Comparison of ENCODE assay signal across 13 cellular contexts in the genomic region with DNA sequence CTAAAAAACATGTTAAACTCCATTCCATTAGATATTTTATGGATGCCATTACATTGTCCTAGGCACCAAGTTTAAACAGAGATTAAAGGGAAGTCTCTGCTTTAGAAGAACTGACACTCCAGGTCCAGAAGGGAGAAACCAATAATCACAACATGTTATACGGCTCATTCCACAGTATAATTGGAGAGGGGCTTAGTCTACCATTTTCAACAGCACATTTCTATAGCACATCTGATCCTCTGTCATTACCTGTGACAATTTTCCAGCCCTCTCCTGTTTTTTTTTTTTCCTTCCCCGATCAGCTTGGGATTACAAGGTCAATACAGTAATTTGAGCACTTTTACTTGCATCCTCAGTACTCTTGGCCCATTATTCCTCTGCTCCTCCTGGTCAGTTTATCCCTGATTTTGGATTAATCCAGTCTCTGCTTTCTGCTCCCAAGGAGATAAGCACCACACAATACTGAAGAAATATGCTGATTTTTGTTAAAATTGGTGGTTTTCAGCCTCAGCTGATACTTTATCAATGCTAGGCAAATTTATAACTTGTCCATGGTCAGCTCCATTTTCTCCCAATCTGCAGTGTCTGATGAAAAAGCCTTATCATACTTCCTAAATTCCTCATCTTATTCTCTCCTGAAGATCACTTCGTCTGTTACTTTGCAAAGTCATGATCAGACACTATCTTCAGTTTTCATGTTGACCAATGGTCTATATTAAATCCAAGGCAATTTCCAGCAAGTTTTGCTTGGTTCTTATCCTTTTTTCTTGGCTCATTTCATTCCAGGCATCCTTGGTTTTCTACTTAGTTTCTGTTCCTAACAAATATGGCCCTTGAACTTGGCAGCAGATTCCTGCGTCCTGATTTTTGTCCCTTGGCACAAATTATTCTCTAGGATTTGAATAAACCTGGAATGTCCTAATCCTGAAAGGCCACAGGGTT. TPM values are rescaled to one million over a fixed set of nuclear protein-coding genes. Genes with fewer than 3 reads are reported as not detected.
DNase-seq lines count a peak whose midpoint lies in the region; ATAC-seq and TF ChIP-seq lines count a peak whose summit lies in the region.
"Had no signal": no experiment of that assay in that cellular context is flagged by ENCODE, and none has a peak within 500 bp of the region (broad histone marks: within the 10 kb centered on the region; RNA-seq: fewer than 3 reads in every experiment).

No MANE protein-coding gene starts in this region.

- no peaks in the 10 kb centered on the region for H3K9me3 Mint-ChIP-seq in activated T-helper 2 cell treated with anti-CD3 and anti-CD28 coated beads, Interferon-gamma antibody, Interleukin-2, Interleukin-4, amounts not matched to agents 10 μg/mL and 5 μg/mL and 100 μg/mL, durations not matched to agents 14 hours and 24 hours and 36 hours
- H3K9me3 Mint-ChIP-seq: endodermal cell had no signal

- H3K4me1 ChIP-seq in Karpas-422 (ENCODE audit: low read length): peaks cover 22% of the 10 kb centered on the region

- H3K27ac ChIP-seq in Karpas-422 (ENCODE audit: low read length) (no peak overlapping the region), neural cell (ENCODE audit: low read length) (no peak overlapping the region)
- H3K27ac ChIP-seq: right atrium auricular region had no signal

- H3K9ac ChIP-seq in Karpas-422 (ENCODE audit: low read length) (no peak overlapping the region), neural cell (ENCODE audit: low read length) (no peak overlapping the region)

- H3K36me3 Mint-ChIP-seq in activated T-helper 2 cell treated with anti-CD3 and anti-CD28 coated beads, Interferon-gamma antibody, Interleukin-2, Interleukin-4, amounts not matched to agents 10 μg/mL and 5 μg/mL and 100 μg/mL, durations not matched to agents 14 hours and 24 hours and 36 hours (ENCODE audit: low read depth): peaks cover 73% of the 10 kb centered on the region

- H3K9me2 ChIP-seq in Karpas-422 (replicated peaks; ENCODE audit: insufficient read depth, low read length) (no peaks in the 10 kb centered on the region), neural cell (ENCODE audit: insufficient read depth, low read length) (no peaks in the 10 kb centered on the region)

- H3K79me2 ChIP-seq in Karpas-422 (ENCODE audit: low read length) (peaks cover 27% of the 10 kb centered on the region), neural cell (replicated peaks; ENCODE audit: insufficient read depth, low read length) (peaks cover 54% of the 10 kb centered on the region)

- no peak for TF ChIP-seq CTCF in neural cell (IDR thresholded peaks at IDR 0.05; ENCODE audit: poor library complexity, severe bottlenecking)

- H3K9me3 ChIP-seq in Karpas-422 (ENCODE audit: low read length): no peaks in the 10 kb centered on the region
- no peaks in the 10 kb centered on the region for H3K9me3 ChIP-seq in neural cell (ENCODE audit: low read length)
- H3K9me3 ChIP-seq: right atrium auricular region had no signal

- DNase-seq in NCI-H82 (lab: John Stamatoyannopoulos, UW) (peak; percentile 48), NCI-H82 treated with DMSO at 0.1 percent for 48 hours (lab: John Stamatoyannopoulos, UW; ENCODE audit: unreplicated experiment) (no peak), Karpas-422 (peak; percentile 73)
- DNase-seq in activated T-helper 2 cell treated with anti-CD3 and anti-CD28 coated beads, Interferon-gamma antibody, Interleukin-2, Interleukin-4, amounts not matched to agents 10 μg/mL and 5 μg/mL and 100 μg/mL, durations not matched to agents 14 hours and 24 hours and 36 hours (ENCODE audit: low spot score): no peak
- DNase-seq: kidney, NCI-H1930, SHP77 had no signal

- H4K20me1 ChIP-seq in Karpas-422 (ENCODE audit: insufficient read depth, low read depth, low read length) (peaks cover 34% of the 10 kb centered on the region), neural cell (ENCODE audit: insufficient read depth) (no peaks in the 10 kb centered on the region)

- no peaks in the 10 kb centered on the region for H3F3A ChIP-seq in neural cell (ENCODE audit: insufficient read depth, low read length, poor library complexity, severe bottlenecking)

- H3K27ac Mint-ChIP-seq in activated T-helper 2 cell treated with anti-CD3 and anti-CD28 coated beads, Interferon-gamma antibody, Interleukin-2, Interleukin-4, amounts not matched to agents 10 μg/mL and 5 μg/mL and 100 μg/mL, durations not matched to agents 14 hours and 24 hours and 36 hours: peak overlapping the region; percentile 9
- H3K27ac Mint-ChIP-seq: endodermal cell had no signal

- H3K4me3 ChIP-seq in Karpas-422 (ENCODE audit: low read length) (no peak overlapping the region), neural cell (ENCODE audit: low read length) (peak overlapping the region; percentile 85)
- H3K4me3 ChIP-seq: right atrium auricular region had no signal

- H3K4me1 Mint-ChIP-seq in activated T-helper 2 cell treated with anti-CD3 and anti-CD28 coated beads, Interferon-gamma antibody, Interleukin-2, Interleukin-4, amounts not matched to agents 10 μg/mL and 5 μg/mL and 100 μg/mL, durations not matched to agents 14 hours and 24 hours and 36 hours (ENCODE audit: low read depth): peaks cover 67% of the 10 kb centered on the region

- H3K4me3 Mint-ChIP-seq in activated T-helper 2 cell treated with anti-CD3 and anti-CD28 coated beads, Interferon-gamma antibody, Interleukin-2, Interleukin-4, amounts not matched to agents 10 μg/mL and 5 μg/mL and 100 μg/mL, durations not matched to agents 14 hours and 24 hours and 36 hours (ENCODE audit: low read depth): no peak overlapping the region
- H3K4me3 Mint-ChIP-seq: endodermal cell had no signal

- no peak for TF ChIP-seq RAD21 in neural cell (conservative IDR thresholded peaks at IDR 0.05)

- no peak overlapping the region for H3K4me2 ChIP-seq in Karpas-422 (ENCODE audit: low read depth, low read length, poor library complexity, severe bottlenecking)
- H3K4me2 ChIP-seq in neural cell (ENCODE audit: low read length): no peak overlapping the region

- H3K27me3 ChIP-seq in Karpas-422 (ENCODE audit: low read length) (no peaks in the 10 kb centered on the region), neural cell (ENCODE audit: insufficient read depth, low read depth, low read length) (no peaks in the 10 kb centered on the region)
- H3K27me3 ChIP-seq: right atrium auricular region had no signal

- no peak overlapping the region for H2AFZ ChIP-seq in Karpas-422 (ENCODE audit: low read length)
- no peak overlapping the region for H2AFZ ChIP-seq in neural cell (ENCODE audit: low read depth, low read length)

- H3K36me3 ChIP-seq in Karpas-422 (ENCODE audit: insufficient read depth, low read length): peaks cover 28% of the 10 kb centered on the region
- no peaks in the 10 kb centered on the region for H3K36me3 ChIP-seq in neural cell (ENCODE audit: insufficient read depth, low read length)
- H3K36me3 ChIP-seq: right atrium auricular region had no signal

- no peaks in the 10 kb centered on the region for H3K27me3 Mint-ChIP-seq in activated T-helper 2 cell treated with anti-CD3 and anti-CD28 coated beads, Interferon-gamma antibody, Interleukin-2, Interleukin-4, amounts not matched to agents 10 μg/mL and 5 μg/mL and 100 μg/mL, durations not matched to agents 14 hours and 24 hours and 36 hours (ENCODE audit: low read depth)

- no peak for TF ChIP-seq EP300 in neural cell (conservative IDR thresholded peaks at IDR 0.05; ENCODE audit: poor library complexity, severe bottlenecking)

- ATAC-seq in HG03095 (IDR thresholded peaks at IDR 0.05; ENCODE audit: unreplicated experiment) (no peak), GM18520 (IDR thresholded peaks at IDR 0.05; ENCODE audit: unreplicated experiment) (no peak)
- no peak for ATAC-seq in activated CD4-positive, CD25-positive, alpha-beta regulatory T cell treated with anti-CD3 and anti-CD28 coated beads, Interleukin-2, amount 50 U/mL, for 24 hours

- intact Hi-C loops in activated T-helper 2 cell treated with anti-CD3 and anti-CD28 coated beads, Interferon-gamma antibody, Interleukin-2, Interleukin-4, amounts not matched to agents 10 μg/mL and 5 μg/mL and 100 μg/mL, durations not matched to agents 14 hours and 24 hours and 36 hours (cut with micrococcal nuclease): loop anchor here (10.0 kb wide), 2 partner anchors 49 to 309 kb away; no protein-coding TSS in a partner anchor

TF ChIP-seq in neural cell, 6 proteins besides CTCF, POLR2A, EP300 and RAD21 (continues in another document):
- TF ChIP-seq SMC3 (conservative IDR thresholded peaks at IDR 0.05; ENCODE audit: poor library complexity) (no peak), EZH2 (IDR thresholded peaks at IDR 0.05; ENCODE audit: borderline replicate concordance, insufficient read depth, low read length, poor library complexity, severe bottlenecking) (no peak), TAF1 (IDR thresholded peaks at IDR 0.05; ENCODE audit: low read depth) (no peak), MXI1 (conservative IDR thresholded peaks at IDR 0.05; ENCODE audit: poor library complexity, severe bottlenecking) (no peak)
- TF ChIP-seq, protein P1, sequence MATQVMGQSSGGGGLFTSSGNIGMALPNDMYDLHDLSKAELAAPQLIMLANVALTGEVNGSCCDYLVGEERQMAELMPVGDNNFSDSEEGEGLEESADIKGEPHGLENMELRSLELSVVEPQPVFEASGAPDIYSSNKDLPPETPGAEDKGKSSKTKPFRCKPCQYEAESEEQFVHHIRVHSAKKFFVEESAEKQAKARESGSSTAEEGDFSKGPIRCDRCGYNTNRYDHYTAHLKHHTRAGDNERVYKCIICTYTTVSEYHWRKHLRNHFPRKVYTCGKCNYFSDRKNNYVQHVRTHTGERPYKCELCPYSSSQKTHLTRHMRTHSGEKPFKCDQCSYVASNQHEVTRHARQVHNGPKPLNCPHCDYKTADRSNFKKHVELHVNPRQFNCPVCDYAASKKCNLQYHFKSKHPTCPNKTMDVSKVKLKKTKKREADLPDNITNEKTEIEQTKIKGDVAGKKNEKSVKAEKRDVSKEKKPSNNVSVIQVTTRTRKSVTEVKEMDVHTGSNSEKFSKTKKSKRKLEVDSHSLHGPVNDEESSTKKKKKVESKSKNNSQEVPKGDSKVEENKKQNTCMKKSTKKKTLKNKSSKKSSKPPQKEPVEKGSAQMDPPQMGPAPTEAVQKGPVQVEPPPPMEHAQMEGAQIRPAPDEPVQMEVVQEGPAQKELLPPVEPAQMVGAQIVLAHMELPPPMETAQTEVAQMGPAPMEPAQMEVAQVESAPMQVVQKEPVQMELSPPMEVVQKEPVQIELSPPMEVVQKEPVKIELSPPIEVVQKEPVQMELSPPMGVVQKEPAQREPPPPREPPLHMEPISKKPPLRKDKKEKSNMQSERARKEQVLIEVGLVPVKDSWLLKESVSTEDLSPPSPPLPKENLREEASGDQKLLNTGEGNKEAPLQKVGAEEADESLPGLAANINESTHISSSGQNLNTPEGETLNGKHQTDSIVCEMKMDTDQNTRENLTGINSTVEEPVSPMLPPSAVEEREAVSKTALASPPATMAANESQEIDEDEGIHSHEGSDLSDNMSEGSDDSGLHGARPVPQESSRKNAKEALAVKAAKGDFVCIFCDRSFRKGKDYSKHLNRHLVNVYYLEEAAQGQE (IDR thresholded peaks at IDR 0.05; ENCODE audit: borderline replicate concordance): no peak

RNA-seq across cellular contexts. Expression of a gene that starts 30.8 kb away (rescaled TPM):
- total RNA-seq in Karpas-422 (2014; rRNA removed; shearing (Covaris generic); ENCODE audit: low replicate concordance): 73.4 and 99.4 TPM in 2 replicates
- total RNA-seq in activated T-helper 2 cell treated with anti-CD3 and anti-CD28 coated beads, Interferon-gamma antibody, Interleukin-2, Interleukin-4, amounts not matched to agents 10 μg/mL and 5 μg/mL and 100 μg/mL, durations not matched to agents 14 hours and 24 hours and 36 hours: 197 TPM in 2 replicates
- 93.5 and 111 TPM in 2 replicates for polyA plus RNA-seq in neural cell
- 166 and 192 TPM in 2 replicates for polyA minus RNA-seq in neural cell

Comparison
In these comparisons a context has a peak if more than half of its experiments do, and no peak if none do; other contexts are left out.
1. DNase-seq: peak in NCI-H82 (single experiment) and Karpas-422 (single experiment); none in NCI-H82 treated with DMSO at 0.1 percent for 48 hours (single experiment) and activated T-helper 2 cell treated with anti-CD3 and anti-CD28 coated beads, Interferon-gamma antibody, Interleukin-2, Interleukin-4, amounts not matched to agents 10 μg/mL and 5 μg/mL and 100 μg/mL, durations not matched to agents 14 hours and 24 hours and 36 hours (single experiment).